8 cellular contexts compared by ENCODE assay signal in genomic region chr3:153595186-153595815, GRCh38.
DNase-seq lines count a peak whose midpoint lies in the region; ATAC-seq and TF ChIP-seq lines count a peak whose summit lies in the region.

No MANE protein-coding gene starts in this region.

- no peaks in the 10 kb centered on the region for H3K36me3 Mint-ChIP-seq in glutamatergic neuron (ENCODE audit: unreplicated experiment)

- no peaks in the 10 kb centered on the region for H3K4me1 Mint-ChIP-seq in glutamatergic neuron (ENCODE audit: low read depth, unreplicated experiment)

- peak; percentile 59 for DNase-seq in ELR (ENCODE audit: low read depth)
- peak; percentile 11 for DNase-seq in SKM-1 treated with dmso at 0.1 percent for 144 hours (lab: John Stamatoyannopoulos, UW; ENCODE audit: unreplicated experiment)
- no peak for DNase-seq in glutamatergic neuron
- peak; percentile 41 for DNase-seq in stromal cell of bone marrow (ENCODE audit: low read depth)
- DNase-seq in T-helper 9 cell, result no peak

- H3K9me3 Mint-ChIP-seq in glutamatergic neuron (ENCODE audit: unreplicated experiment), result no peaks in the 10 kb centered on the region

- no peaks in the 10 kb centered on the region for H3K27me3 Mint-ChIP-seq in glutamatergic neuron (ENCODE audit: unreplicated experiment)

- no peak overlapping the region for H3K27ac Mint-ChIP-seq in glutamatergic neuron (ENCODE audit: unreplicated experiment)

- H3K4me3 Mint-ChIP-seq in glutamatergic neuron (ENCODE audit: unreplicated experiment), result no peak overlapping the region

- ATAC-seq in HG02938 (IDR thresholded peaks at IDR 0.05; ENCODE audit: unreplicated experiment) (peak; percentile 52), HG03378 (IDR thresholded peaks at IDR 0.05; ENCODE audit: unreplicated experiment) (no peak), GM19467 (IDR thresholded peaks at IDR 0.05; ENCODE audit: unreplicated experiment) (no peak)

- TF ChIP-seq CTCF in glutamatergic neuron (IDR thresholded peaks at IDR 0.05; ENCODE audit: partially characterized antibody, unreplicated experiment), result peak; percentile 29

Comparison
In these comparisons a context has a peak if more than half of its experiments do, and no peak if none do; other contexts are left out.
1. DNase-seq: peak in ELR (single experiment), SKM-1 treated with dmso at 0.1 percent for 144 hours (single experiment) and stromal cell of bone marrow (single experiment); none in glutamatergic neuron (single experiment) and T-helper 9 cell (single experiment).